In genomic region chr3:140974900-140975299, GRCh38 we compare ENCODE assay signal across 22 cellular contexts. TPM values are rescaled to one million over a fixed set of nuclear protein-coding genes. Genes with fewer than 3 reads are reported as not detected.
DNase-seq lines count a peak whose midpoint lies in the region; ATAC-seq and TF ChIP-seq lines count a peak whose summit lies in the region.
"Had no signal": no experiment of that assay in that cellular context is flagged by ENCODE, and none has a peak within 500 bp of the region (broad histone marks: within the 10 kb centered on the region; RNA-seq: fewer than 3 reads in every experiment).

No MANE protein-coding gene starts in this region.

- H3K27me3 ChIP-seq in CD4-positive, alpha-beta memory T cell (ENCODE audit: insufficient read depth, low read length), result no peaks in the 10 kb centered on the region

- POLR2A ChIA-PET in CD4-positive, alpha-beta memory T cell (lab: Charles Lee; ENCODE audit: partially characterized antibody), result interaction anchor here (1.4 kb wide), 1 partner anchor 30 kb away, joined by 3 read pairs; no protein-coding TSS in a partner anchor
- POLR2A ChIA-PET in HEK293 (lab: Yijun Ruan, JAX), result no interaction called here

- peaks cover 14% of the 10 kb centered on the region for H3K36me3 Mint-ChIP-seq in activated CD8-positive, alpha-beta memory T cell treated with anti-CD3 and anti-CD28 coated beads, Interleukin-2, amount 10 ng/mL, durations not matched to agents 7 days and 5 days
- peaks cover 33 to 39% of the 10 kb centered on the region in 2 donors for H3K36me3 Mint-ChIP-seq in CD4-positive, alpha-beta memory T cell
- H3K36me3 Mint-ChIP-seq in endothelial cell (ENCODE audit: low read depth, unreplicated experiment), result no peaks in the 10 kb centered on the region

- H3K27ac Mint-ChIP-seq in activated CD8-positive, alpha-beta memory T cell treated with anti-CD3 and anti-CD28 coated beads, Interleukin-2, amount 10 ng/mL, durations not matched to agents 7 days and 5 days, result no peak overlapping the region
- peak overlapping the region in 5 of 7 donors; percentile 4 to 68 (median 45) for H3K27ac Mint-ChIP-seq in CD4-positive, alpha-beta memory T cell
- peak overlapping the region; percentile 43 for H3K27ac Mint-ChIP-seq in endothelial cell (ENCODE audit: unreplicated experiment)
- H3K27ac Mint-ChIP-seq: HFFc6 had no signal

- ATAC-seq in activated CD8-positive, alpha-beta memory T cell treated with anti-CD3 and anti-CD28 coated beads, Interleukin-2, amount 10 ng/mL, durations not matched to agents 7 days and 5 days, result peak; percentile 27
- no peak for ATAC-seq in GM18870 (IDR thresholded peaks at IDR 0.05; ENCODE audit: unreplicated experiment)
- ATAC-seq: GM12878, PC-3 had no signal

- peaks cover 11% of the 10 kb centered on the region for H3K4me1 Mint-ChIP-seq in activated CD8-positive, alpha-beta memory T cell treated with anti-CD3 and anti-CD28 coated beads, Interleukin-2, amount 10 ng/mL, durations not matched to agents 7 days and 5 days
- H3K4me1 Mint-ChIP-seq in CD4-positive, alpha-beta memory T cell, result peaks cover 4 to 8% (median 4%) of the 10 kb centered on the region in 4 donors
- no peaks in the 10 kb centered on the region for H3K4me1 Mint-ChIP-seq in endothelial cell (ENCODE audit: unreplicated experiment)
- H3K4me1 Mint-ChIP-seq: CD14-positive monocyte had no signal

- H3K9me3 Mint-ChIP-seq in activated CD8-positive, alpha-beta memory T cell treated with anti-CD3 and anti-CD28 coated beads, Interleukin-2, amount 10 ng/mL, durations not matched to agents 7 days and 5 days (ENCODE audit: low read depth), result no peaks in the 10 kb centered on the region
- H3K9me3 Mint-ChIP-seq in CD4-positive, alpha-beta memory T cell, result no peaks in the 10 kb centered on the region
- H3K9me3 Mint-ChIP-seq in endothelial cell (ENCODE audit: unreplicated experiment), result no peaks in the 10 kb centered on the region
- H3K9me3 Mint-ChIP-seq: CD14-positive monocyte, HFFc6 had no signal

- no peak overlapping the region for H3K4me3 Mint-ChIP-seq in activated CD8-positive, alpha-beta memory T cell treated with anti-CD3 and anti-CD28 coated beads, Interleukin-2, amount 10 ng/mL, durations not matched to agents 7 days and 5 days
- no peak overlapping the region for H3K4me3 Mint-ChIP-seq in CD4-positive, alpha-beta memory T cell
- no peak overlapping the region for H3K4me3 Mint-ChIP-seq in endothelial cell (ENCODE audit: unreplicated experiment)
- H3K4me3 Mint-ChIP-seq: CD14-positive monocyte, HFFc6 had no signal

- H3K4me3 ChIP-seq in CD4-positive, alpha-beta memory T cell (ENCODE audit: low read length in 2 of 2), result no peak overlapping the region
- no peak overlapping the region for H3K4me3 ChIP-seq in HEK293 (ENCODE audit: low read depth, low read length)
- H3K4me3 ChIP-seq: GM12878 had no signal

- no peak for DNase-seq in activated CD8-positive, alpha-beta memory T cell treated with anti-CD3 and anti-CD28 coated beads, Interleukin-2, amount 10 ng/mL, durations not matched to agents 7 days and 5 days
- no peak for DNase-seq in activated CD8-positive, alpha-beta memory T cell treated with anti-CD3 and anti-CD28 coated beads, Interleukin-2, amount 50 U/mL, for 4 hours
- DNase-seq in CD4-positive, alpha-beta memory T cell, result peak in 1 of 5 donors; percentile 7
- no peak for DNase-seq in endothelial cell (ENCODE audit: low spot score)
- DNase-seq in NCI-H187 treated with DMSO at 0.1 percent for 48 hours (lab: John Stamatoyannopoulos, UW), result no peak
- DNase-seq in stimulated activated CD4-positive, alpha-beta T cell treated with anti-CD3 and anti-CD28 coated beads, Interleukin-4, amount 100 ng/mL, for 4 hours, result no peak
- DNase-seq: ACHN, AML-193, DMS79 treated with DMSO at 0.1 percent for 48 hours, HFFc6, KBM-7, MV-4-11, NCI-H1436, NCI-H2081, NCI-H510A, NCI-H774, PC-3 had no signal

- peaks cover 7% of the 10 kb centered on the region for H3K4me1 ChIP-seq in CD4-positive, alpha-beta memory T cell (ENCODE audit: insufficient read depth, low read length)
- no peaks in the 10 kb centered on the region for H3K4me1 ChIP-seq in HEK293 (ENCODE audit: control insufficient read depth, insufficient read depth, low read length)

- H3K27ac ChIP-seq in CD4-positive, alpha-beta memory T cell (ENCODE audit: low read depth, low read length), result no peak overlapping the region
- H3K27ac ChIP-seq in HEK293 (ENCODE audit: extremely low read depth, low read depth, low read length), result no peak overlapping the region
- H3K27ac ChIP-seq: RWPE1 had no signal

- no peak for TF ChIP-seq CTCF in HEK293 (tag by site-specific recombination; IDR thresholded peaks at IDR 0.05)
- TF ChIP-seq CTCF in endothelial cell (IDR thresholded peaks at IDR 0.05; ENCODE audit: unreplicated experiment), result no peak

- intact Hi-C loops in CD4-positive, alpha-beta memory T cell (cut with micrococcal nuclease), result loop anchor here (5.0 kb wide), 1 partner anchor 53 kb away; no protein-coding TSS in a partner anchor

- no peaks in the 10 kb centered on the region for H3K9me3 ChIP-seq in CD4-positive, alpha-beta memory T cell (ENCODE audit: control insufficient read depth in 1 of 2, low read length in 2 of 2)
- H3K9me3 ChIP-seq in HEK293 (ENCODE audit: control insufficient read depth, insufficient read depth, low read depth, low read length), result no peaks in the 10 kb centered on the region

- H3K36me3 ChIP-seq in CD4-positive, alpha-beta memory T cell (ENCODE audit: insufficient read depth, low read length), result peaks cover 10% of the 10 kb centered on the region
- H3K36me3 ChIP-seq in HEK293 (ENCODE audit: control insufficient read depth in 2 of 2, insufficient read depth in 1 of 2, low read length in 2 of 2), result peaks cover 15 to 51% of the 10 kb centered on the region in 2 experiments; a peak in 2 of 3 replicates

- CTCF ChIA-PET in activated CD8-positive, alpha-beta memory T cell treated with anti-CD3 and anti-CD28 coated beads, Interleukin-2, amount 10 ng/mL, durations not matched to agents 7 days and 5 days (lab: Charles Lee), result interaction anchor here (1.6 to 2.9 kb wide), 4 partner anchors 10 to 217 kb away, joined by 3 to 11 read pairs (median 6); no protein-coding TSS in a partner anchor
- CTCF ChIA-PET in CD4-positive, alpha-beta memory T cell (lab: Charles Lee; ENCODE audit: partially characterized antibody), result interaction anchor here (1.2 to 1.5 kb wide), 5 partner anchors 9 to 256 kb away, joined by 3 to 5 read pairs (median 4); no protein-coding TSS in a partner anchor
- CTCF ChIA-PET in HEK293 (lab: Yijun Ruan, JAX), result interaction anchor here (1.7 to 2.2 kb wide), 2 partner anchors 76 to 111 kb away, joined by 3 to 11 read pairs; no protein-coding TSS in a partner anchor

- H3K27me3 Mint-ChIP-seq in activated CD8-positive, alpha-beta memory T cell treated with anti-CD3 and anti-CD28 coated beads, Interleukin-2, amount 10 ng/mL, durations not matched to agents 7 days and 5 days, result no peaks in the 10 kb centered on the region
- no peaks in the 10 kb centered on the region for H3K27me3 Mint-ChIP-seq in CD4-positive, alpha-beta memory T cell
- H3K27me3 Mint-ChIP-seq in endothelial cell (ENCODE audit: unreplicated experiment), result no peaks in the 10 kb centered on the region

TF ChIP-seq in HEK293, 187 proteins besides CTCF, POLR2A, EP300 and RAD21:
- TF ChIP-seq, protein P1, sequence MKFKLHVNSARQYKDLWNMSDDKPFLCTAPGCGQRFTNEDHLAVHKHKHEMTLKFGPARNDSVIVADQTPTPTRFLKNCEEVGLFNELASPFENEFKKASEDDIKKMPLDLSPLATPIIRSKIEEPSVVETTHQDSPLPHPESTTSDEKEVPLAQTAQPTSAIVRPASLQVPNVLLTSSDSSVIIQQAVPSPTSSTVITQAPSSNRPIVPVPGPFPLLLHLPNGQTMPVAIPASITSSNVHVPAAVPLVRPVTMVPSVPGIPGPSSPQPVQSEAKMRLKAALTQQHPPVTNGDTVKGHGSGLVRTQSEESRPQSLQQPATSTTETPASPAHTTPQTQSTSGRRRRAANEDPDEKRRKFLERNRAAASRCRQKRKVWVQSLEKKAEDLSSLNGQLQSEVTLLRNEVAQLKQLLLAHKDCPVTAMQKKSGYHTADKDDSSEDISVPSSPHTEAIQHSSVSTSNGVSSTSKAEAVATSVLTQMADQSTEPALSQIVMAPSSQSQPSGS (tag by site-specific recombination; IDR thresholded peaks at IDR 0.05; ENCODE audit: low read depth), result peak; percentile 20; the same call in 1 of the 2 replicates
- TF ChIP-seq ZNF354C (tag by site-specific recombination; IDR thresholded peaks at IDR 0.05; ENCODE audit: borderline replicate concordance, low read depth) (no peak), ZNF362 (tag by site-specific recombination; IDR thresholded peaks at IDR 0.05) (0 out of 2 replicates have a peak, but pooled peaks have one; percentile 13), ZNF530 (tag by site-specific recombination; IDR thresholded peaks at IDR 0.05; ENCODE audit: low read depth) (no peak)

RNA-seq across cellular contexts. Expression of gene SLC25A36, which starts 33.3 kb away (rescaled TPM):
- 10 to 100 TPM; 50.4 to 53.3 TPM for total RNA-seq in activated CD8-positive, alpha-beta memory T cell treated with anti-CD3 and anti-CD28 coated beads, Interleukin-2, amount 10 ng/mL, durations not matched to agents 7 days and 5 days
- 10 to 100 TPM; 54.7 to 56.5 TPM for total RNA-seq in CD4-positive, alpha-beta memory T cell
- 10 to 100 TPM; 26.6 to 41.3 TPM for polyA plus RNA-seq in CD4-positive, alpha-beta memory T cell
- total RNA-seq in endothelial cell (ENCODE audit: unreplicated experiment), result 80.7 TPM
